ENCODE assay signal across 14 cellular contexts in the genomic region with DNA sequence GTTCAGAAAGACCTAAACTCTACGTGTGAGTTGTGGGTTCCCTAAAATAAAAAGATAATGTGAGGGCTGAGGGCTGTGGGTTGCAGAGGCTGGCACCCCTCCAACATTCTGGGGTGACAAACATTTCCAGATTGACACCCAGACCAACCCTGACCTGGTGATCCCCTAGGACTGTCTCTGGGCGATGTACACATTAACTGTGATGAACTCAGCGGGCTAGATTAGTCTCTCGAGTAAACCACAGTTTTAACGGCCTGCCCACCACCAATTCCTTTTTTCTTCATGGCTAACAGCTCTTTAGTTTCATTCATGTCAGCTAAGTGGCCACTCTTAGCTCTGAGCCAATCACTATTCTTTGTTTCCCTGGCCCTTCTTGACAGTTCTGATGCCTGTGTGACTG.
DNase-seq lines count a peak whose midpoint lies in the region; ATAC-seq lines count a peak whose summit lies in the region.
"Had no signal": no experiment of that assay in that cellular context is flagged by ENCODE, and none has a peak within 500 bp of the region (broad histone marks: within the 10 kb centered on the region; RNA-seq: fewer than 3 reads in every experiment).

No MANE protein-coding gene starts in this region.

- peak; percentile 25 for DNase-seq in KG1 (lab: John Stamatoyannopoulos, UW)
- peak; percentile 26 for DNase-seq in astrocyte of the hippocampus (ENCODE audit: low read depth, low spot score)
- no peak for DNase-seq in NCI-H2227 treated with DMSO at 0.1 percent for 48 hours (lab: John Stamatoyannopoulos, UW)
- DNase-seq in activated gamma-delta T cell (lab: John Stamatoyannopoulos, UW), result no peak
- DNase-seq: activated T-cell treated with anti-CD3 and anti-CD28 coated beads, Interleukin-2, amount 50 U/mL, for 48 hours; aorta; NCI-H1092; SK-N-SH; stimulated activated CD4-positive, alpha-beta T cell treated with anti-CD3 and anti-CD28 coated beads, Interleukin-2, amount 100 ng/mL, for 48 hours had no signal

- ATAC-seq in GM18498 (IDR thresholded peaks at IDR 0.05; ENCODE audit: unreplicated experiment) (peak; percentile 79), GM21381 (IDR thresholded peaks at IDR 0.05; ENCODE audit: unreplicated experiment) (peak; percentile 81), HG03095 (IDR thresholded peaks at IDR 0.05; ENCODE audit: unreplicated experiment) (no peak), GM21390 (IDR thresholded peaks at IDR 0.05; ENCODE audit: unreplicated experiment) (no peak)
- ATAC-seq: activated CD4-positive, CD25-positive, alpha-beta regulatory T cell treated with anti-CD3 and anti-CD28 coated beads, Interleukin-2, amount 50 U/mL, for 24 hours had no signal

Comparison
In these comparisons a context has a peak if more than half of its experiments do, and no peak if none do; other contexts are left out.
1. ATAC-seq: peak in GM18498 (single experiment) and GM21381 (single experiment); none in HG03095 (single experiment) and GM21390 (single experiment).
2. DNase-seq: peak in KG1 (single experiment) and astrocyte of the hippocampus (single experiment); none in NCI-H2227 treated with DMSO at 0.1 percent for 48 hours (single experiment) and activated gamma-delta T cell (single experiment).